In the genomic region with DNA sequence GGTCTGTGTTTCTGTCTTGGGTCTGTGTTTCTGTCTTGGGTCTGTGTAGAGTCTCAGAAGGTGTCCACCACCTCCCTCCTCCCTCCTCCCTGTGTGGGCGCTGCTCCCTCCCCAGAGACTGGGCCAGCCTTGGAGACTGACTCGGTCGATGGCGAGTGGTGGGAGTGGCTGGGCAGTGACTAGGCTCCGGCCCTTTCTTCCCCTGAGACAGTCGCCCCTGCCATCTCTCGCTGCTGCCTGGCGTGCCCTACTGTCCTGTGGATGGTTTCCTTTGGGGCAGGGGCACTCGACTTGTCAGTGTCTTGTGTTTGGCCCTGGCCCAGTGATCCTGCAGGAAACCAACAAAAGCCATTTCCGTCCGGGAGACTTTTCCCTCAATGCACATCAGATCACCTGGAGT, we compare ENCODE assay signal across 29 cellular contexts.
A peak's percentile ranks its signal among the peaks of the same experiment; 100 is the strongest.
DNase-seq lines count a peak whose midpoint lies in the region; ATAC-seq and TF ChIP-seq lines count a peak whose summit lies in the region.
"Had no signal": no experiment of that assay in that cellular context is flagged by ENCODE, and none has a peak within 500 bp of the region (broad histone marks: within the 10 kb centered on the region; RNA-seq: fewer than 3 reads in every experiment).

No MANE protein-coding gene starts in this region.

- H3K36me3 ChIP-seq in heart left ventricle (no peaks in the 10 kb centered on the region), tibial artery (no peaks in the 10 kb centered on the region)
- H3K36me3 ChIP-seq: left lung, neutrophil, SJSA1, thyroid gland, WERI-Rb-1 had no signal

- H3K27me3 ChIP-seq in heart left ventricle (peaks cover 0 to 31% (median 0%) of the 10 kb centered on the region in 9 donors), tibial artery (no peaks in the 10 kb centered on the region)
- H3K27me3 ChIP-seq: left lung, neutrophil, thyroid gland had no signal

- H3K4me3 Mint-ChIP-seq in chondrocyte (ENCODE audit: unreplicated experiment): no peak overlapping the region
- H3K4me3 Mint-ChIP-seq: activated CD4-positive, alpha-beta T cell treated with anti-CD3 and anti-CD28 coated beads, Interleukin-2, amount 10 ng/mL, durations not matched to agents 7 days and 5 days; B cell; brain; CD8-positive, alpha-beta memory T cell had no signal

- H3K4me1 ChIP-seq in heart left ventricle (peaks cover 0 to 9% (median 0%) of the 10 kb centered on the region in 12 donors), tibial artery (peaks cover 8 to 35% (median 12%) of the 10 kb centered on the region in 4 donors)
- H3K4me1 ChIP-seq: SJSA1 had no signal

- ATAC-seq in heart left ventricle (no peak), Right ventricle myocardium inferior (no peak), omental fat pad (ENCODE audit: low FRiP score) (no peak), GM19463 (IDR thresholded peaks at IDR 0.05; ENCODE audit: unreplicated experiment) (no peak)
- ATAC-seq: K562, left lung had no signal

- TF ChIP-seq CTCF in heart left ventricle (IDR thresholded peaks at IDR 0.05) (no peak), chondrocyte (IDR thresholded peaks at IDR 0.05) (no peak), omental fat pad (IDR thresholded peaks at IDR 0.05) (no peak), tibial artery (IDR thresholded peaks at IDR 0.05) (no peak)

- no peak overlapping the region for H3K27ac Mint-ChIP-seq in chondrocyte (ENCODE audit: unreplicated experiment)
- H3K27ac Mint-ChIP-seq: activated CD4-positive, alpha-beta T cell treated with anti-CD3 and anti-CD28 coated beads, Interleukin-2, amount 10 ng/mL, durations not matched to agents 7 days and 5 days; B cell; CD8-positive, alpha-beta memory T cell had no signal

- peaks cover 4% of the 10 kb centered on the region for H3K9me3 Mint-ChIP-seq in chondrocyte (ENCODE audit: low read depth)
- H3K9me3 Mint-ChIP-seq: activated CD4-positive, alpha-beta T cell treated with anti-CD3 and anti-CD28 coated beads, Interleukin-2, amount 10 ng/mL, durations not matched to agents 7 days and 5 days; CD8-positive, alpha-beta memory T cell had no signal

- DNase-seq in heart left ventricle (peak in 3 of 5 donors; percentile 6 to 45 (median 7)), Right ventricle myocardium inferior (ENCODE audit: missing footprints) (no peak), chondrocyte (ENCODE audit: low spot score) (peak; percentile 51), omental fat pad (ENCODE audit: low spot score) (peak; percentile 16), tibial artery (peak; percentile 16 to 63), D341Med (ENCODE audit: low spot score) (no peak), NCI-H524 (lab: John Stamatoyannopoulos, UW) (no peak)
- DNase-seq: ACHN; activated naive CD4-positive, alpha-beta T cell; activated T-cell treated with anti-CD3 and anti-CD28 coated beads, Interleukin-2, amount 50 U/mL, for 48 hours; CD8-positive, alpha-beta memory T cell; EL; GOT3; left lung; mesendoderm; NCI-H1048; NCI-H1694 treated with DMSO at 0.1 percent for 48 hours; stimulated activated naive CD4-positive, alpha-beta T cell treated with Interleukin-2 at 50 U/mL for 16 hours; T-helper 9 cell; thyroid gland; WERI-Rb-1 had no signal

- intact Hi-C loops in heart left ventricle (cut with DNase I) (no loop called here), Right ventricle myocardium inferior (cut with DNase I) (no loop called here), tibial artery (cut with DNase I; ENCODE audit: low total_unique reads) (no loop called here)

- H3K4me3 ChIP-seq in heart left ventricle (no peak overlapping the region), tibial artery (no peak overlapping the region)
- H3K4me3 ChIP-seq: K562, left lung, SJSA1, thyroid gland had no signal

- no peak overlapping the region for H3K27ac ChIP-seq in heart left ventricle
- no peak overlapping the region for H3K27ac ChIP-seq in tibial artery
- H3K27ac ChIP-seq: epithelial cell of prostate, left lung, neutrophil, SJSA1, thyroid gland, WERI-Rb-1 had no signal

- H3K27me3 Mint-ChIP-seq in chondrocyte (ENCODE audit: low read depth): peaks cover 25% of the 10 kb centered on the region
- H3K27me3 Mint-ChIP-seq: activated CD4-positive, alpha-beta T cell treated with anti-CD3 and anti-CD28 coated beads, Interleukin-2, amount 10 ng/mL, durations not matched to agents 7 days and 5 days; B cell had no signal

- 27 to 62% (median 50%) methylated on average over 4 to 11 of the region's 11 CpGs for WGBS in heart left ventricle, 4 donors

- no peaks in the 10 kb centered on the region for H3K9me3 ChIP-seq in heart left ventricle
- H3K9me3 ChIP-seq in tibial artery: no peaks in the 10 kb centered on the region
- H3K9me3 ChIP-seq: left lung, neutrophil, SJSA1, thyroid gland had no signal

- no peaks in the 10 kb centered on the region for H3K4me1 Mint-ChIP-seq in chondrocyte (ENCODE audit: low read depth)
- H3K4me1 Mint-ChIP-seq: activated CD4-positive, alpha-beta T cell treated with anti-CD3 and anti-CD28 coated beads, Interleukin-2, amount 10 ng/mL, durations not matched to agents 7 days and 5 days; B cell; CD8-positive, alpha-beta memory T cell had no signal

- TF ChIP-seq POLR2A in heart left ventricle (IDR thresholded peaks at IDR 0.05): no peak

- no peaks in the 10 kb centered on the region for H3K36me3 Mint-ChIP-seq in chondrocyte (ENCODE audit: low read depth)
- H3K36me3 Mint-ChIP-seq: brain; CD8-positive, alpha-beta memory T cell had no signal

Comparison
In these comparisons a context has a peak if more than half of its experiments do, and no peak if none do; other contexts are left out.
1. DNase-seq: peak in heart left ventricle (3 of 5), chondrocyte (single experiment), omental fat pad (single experiment) and tibial artery (2 of 2); none in Right ventricle myocardium inferior (single experiment), D341Med (single experiment) and NCI-H524 (0 of 2).